Comparison of ENCODE assay signal across 1 cellular context in the genomic region with DNA sequence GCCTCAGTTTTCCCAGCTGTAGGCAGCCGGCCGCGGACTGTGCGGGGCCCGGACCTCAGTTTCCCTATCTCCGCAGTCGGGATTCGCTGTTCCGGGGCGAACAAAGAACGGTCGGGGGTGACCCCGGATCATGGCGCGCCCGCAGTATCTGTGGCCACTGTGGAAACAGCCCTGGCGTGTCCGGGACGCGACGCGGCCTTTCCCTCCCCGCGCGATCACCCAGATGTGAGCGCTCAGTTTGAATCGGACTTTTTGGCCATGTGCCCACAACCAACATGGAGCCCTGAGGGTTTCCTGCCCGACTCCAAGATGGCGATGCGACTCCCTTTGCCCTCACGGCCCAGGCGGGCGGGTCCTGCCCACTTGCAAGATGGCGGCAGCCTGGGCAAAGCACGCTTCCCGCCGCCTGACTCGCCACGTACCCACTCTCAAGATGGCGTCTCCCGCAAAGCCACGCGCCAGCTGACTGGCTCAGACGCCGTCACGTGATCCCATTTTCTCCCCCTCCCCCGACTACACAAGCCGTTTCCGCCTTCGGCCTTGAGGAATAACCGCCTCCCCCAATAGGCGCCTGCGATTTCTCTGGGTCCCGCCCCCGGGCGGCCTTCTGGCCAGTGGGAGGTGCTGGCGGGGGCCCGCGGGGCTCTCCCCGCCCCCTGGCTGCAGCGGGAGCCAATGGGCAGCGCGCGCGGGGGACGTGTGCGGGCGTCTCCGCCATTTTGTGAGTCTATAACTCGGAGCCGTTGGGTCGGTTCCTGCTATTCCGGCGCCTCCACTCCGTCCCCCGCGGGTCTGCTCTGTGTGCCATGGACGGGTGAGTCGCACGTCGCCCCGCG.
A peak's percentile ranks its signal among the peaks of the same experiment; 100 is the strongest.
TF ChIP-seq lines count a peak whose summit lies in the region.

Gene PTBP1 (plus strand): TSS at position 761 of the 836 bp plus-strand sequence. CDS start 46 bp downstream, at position 807.

TF ChIP-seq in K562, 482 proteins besides CTCF, POLR2A, EP300 and RAD21 (continued from another document and continues in another):
- TF ChIP-seq RBM14 (IDR thresholded peaks at IDR 0.05; ENCODE audit: borderline replicate concordance, insufficient read depth, low read depth, low read length) = no peak
- TF ChIP-seq MAFK (IDR thresholded peaks at IDR 0.05; ENCODE audit: low read length) = no peak
- peak; percentile 91 for TF ChIP-seq ZBTB9 (CRISPR knock-in tag; IDR thresholded peaks at IDR 0.05)
- peak; percentile 38; the same call in 1 of the 2 replicates for TF ChIP-seq RUNX1 (IDR thresholded peaks at IDR 0.05; ENCODE audit: low read depth)
- TF ChIP-seq ZNF699 (CRISPR knock-in tag; IDR thresholded peaks at IDR 0.05; ENCODE audit: insufficient replicate concordance) = no peak
- TF ChIP-seq ETV6 (IDR thresholded peaks at IDR 0.05; ENCODE audit: borderline replicate concordance in 1 of 2, low read depth in 2 of 2, low read length in 1 of 2) = 0 out of 4 replicates have a peak, but pooled peaks of 1 of the 2 experiments have one; percentile 27
- TF ChIP-seq ETV6 (CRISPR knock-in tag; IDR thresholded peaks at IDR 0.05; ENCODE audit: borderline replicate concordance) = no peak
- TF ChIP-seq RBM17 (IDR thresholded peaks at IDR 0.05; ENCODE audit: borderline replicate concordance, low read depth, low read length) = no peak
- TF ChIP-seq NCOA2 (IDR thresholded peaks at IDR 0.05; ENCODE audit: partially characterized antibody in 2 of 2) = no peak
- peak; percentile 50 for TF ChIP-seq KDM5B (IDR thresholded peaks at IDR 0.05; ENCODE audit: insufficient replicate concordance, low read depth, low read length)
- peak; percentile 96; the same call in 1 of the 2 replicates for TF ChIP-seq NFRKB (IDR thresholded peaks at IDR 0.05; ENCODE audit: low read depth)
- TF ChIP-seq NR1H2 (CRISPR knock-in tag; IDR thresholded peaks at IDR 0.05) = 0 out of 2 replicates have a peak, but pooled peaks have one; percentile 76
- no peak for TF ChIP-seq TAF15 (IDR thresholded peaks at IDR 0.05; ENCODE audit: low read depth, low read length)
- TF ChIP-seq HIVEP1 (CRISPR knock-in tag; IDR thresholded peaks at IDR 0.05) = no peak
- TF ChIP-seq, protein P1, sequence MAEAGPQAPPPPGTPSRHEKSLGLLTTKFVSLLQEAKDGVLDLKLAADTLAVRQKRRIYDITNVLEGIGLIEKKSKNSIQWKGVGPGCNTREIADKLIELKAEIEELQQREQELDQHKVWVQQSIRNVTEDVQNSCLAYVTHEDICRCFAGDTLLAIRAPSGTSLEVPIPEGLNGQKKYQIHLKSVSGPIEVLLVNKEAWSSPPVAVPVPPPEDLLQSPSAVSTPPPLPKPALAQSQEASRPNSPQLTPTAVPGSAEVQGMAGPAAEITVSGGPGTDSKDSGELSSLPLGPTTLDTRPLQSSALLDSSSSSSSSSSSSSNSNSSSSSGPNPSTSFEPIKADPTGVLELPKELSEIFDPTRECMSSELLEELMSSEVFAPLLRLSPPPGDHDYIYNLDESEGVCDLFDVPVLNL (CRISPR knock-in tag; IDR thresholded peaks at IDR 0.05; ENCODE audit: low read depth) = peak; percentile 93
- TF ChIP-seq BRCA1 (IDR thresholded peaks at IDR 0.05) = no peak
- TF ChIP-seq BRCA1 (CRISPR knock-in tag; IDR thresholded peaks at IDR 0.05) = no peak
- TF ChIP-seq, protein P2, sequence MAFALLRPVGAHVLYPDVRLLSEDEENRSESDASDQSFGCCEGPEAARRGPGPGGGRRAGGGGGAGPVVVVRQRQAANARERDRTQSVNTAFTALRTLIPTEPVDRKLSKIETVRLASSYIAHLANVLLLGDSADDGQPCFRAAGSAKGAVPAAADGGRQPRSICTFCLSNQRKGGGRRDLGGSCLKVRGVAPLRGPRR (CRISPR knock-in tag; IDR thresholded peaks at IDR 0.05) = no peak
- TF ChIP-seq MEF2D (tag; conservative IDR thresholded peaks at IDR 0.05; ENCODE audit: low read depth) = peak; percentile 62
- TF ChIP-seq HDGF (IDR thresholded peaks at IDR 0.05) = no peak
- TF ChIP-seq FIP1L1 (IDR thresholded peaks at IDR 0.05; ENCODE audit: low read depth, low read length, poor library complexity, severe bottlenecking) = peak; percentile 58
- no peak for TF ChIP-seq TEAD2 (tag; IDR thresholded peaks at IDR 0.05)
- no peak for TF ChIP-seq MED1 (CRISPR knock-in tag; IDR thresholded peaks at IDR 0.05; ENCODE audit: borderline replicate concordance)
- TF ChIP-seq ZNF76 (CRISPR knock-in tag; IDR thresholded peaks at IDR 0.05; ENCODE audit: borderline replicate concordance) = no peak
- TF ChIP-seq ZNF384 (IDR thresholded peaks at IDR 0.05; ENCODE audit: low read depth, low read length) = peak; percentile 21; the same call in 1 of the 2 replicates
- no peak for TF ChIP-seq ZNF134 (CRISPR knock-in tag; conservative IDR thresholded peaks at IDR 0.05)
- no peak for TF ChIP-seq CHD1 (IDR thresholded peaks at IDR 0.05; ENCODE audit: low read length)
- TF ChIP-seq POU5F1 (IDR thresholded peaks at IDR 0.05; ENCODE audit: borderline replicate concordance, low read depth, low read length, partially characterized antibody) = no peak
- TF ChIP-seq DPF2 (IDR thresholded peaks at IDR 0.05) = peak; percentile 39; the same call in 1 of the 2 replicates
- no peak for TF ChIP-seq HLTF (IDR thresholded peaks at IDR 0.05)
- no peak for TF ChIP-seq POLR2AphosphoS2 (IDR thresholded peaks at IDR 0.05; ENCODE audit: low read length)
- TF ChIP-seq, protein P3, sequence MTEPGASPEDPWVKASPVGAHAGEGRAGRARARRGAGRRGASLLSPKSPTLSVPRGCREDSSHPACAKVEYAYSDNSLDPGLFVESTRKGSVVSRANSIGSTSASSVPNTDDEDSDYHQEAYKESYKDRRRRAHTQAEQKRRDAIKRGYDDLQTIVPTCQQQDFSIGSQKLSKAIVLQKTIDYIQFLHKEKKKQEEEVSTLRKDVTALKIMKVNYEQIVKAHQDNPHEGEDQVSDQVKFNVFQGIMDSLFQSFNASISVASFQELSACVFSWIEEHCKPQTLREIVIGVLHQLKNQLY (CRISPR knock-in tag; conservative IDR thresholded peaks at IDR 0.05) = no peak
- TF ChIP-seq PHB2 (IDR thresholded peaks at IDR 0.05; ENCODE audit: low read depth) = no peak
- TF ChIP-seq MAFF (IDR thresholded peaks at IDR 0.05; ENCODE audit: low read length) = no peak
- TF ChIP-seq PRPF4 (IDR thresholded peaks at IDR 0.05; ENCODE audit: insufficient read depth, low read depth, low read length, poor library complexity, severe bottlenecking) = peak; percentile 77
- TF ChIP-seq NFE2 (IDR thresholded peaks at IDR 0.05; ENCODE audit: low read depth) = no peak
- TF ChIP-seq PTRF (tag; IDR thresholded peaks at IDR 0.05) = no peak
- TF ChIP-seq ZNF586 (CRISPR knock-in tag; conservative IDR thresholded peaks at IDR 0.05) = no peak
- no peak for TF ChIP-seq FUS (optimal IDR thresholded peaks at IDR 0.05; ENCODE audit: low read depth, low read length)
- TF ChIP-seq ZBTB2 (IDR thresholded peaks at IDR 0.05) = peak; percentile 73
- no peak for TF ChIP-seq NR0B1 (IDR thresholded peaks at IDR 0.05; ENCODE audit: partially characterized antibody)
- peak; percentile 57 for TF ChIP-seq HNRNPLL (IDR thresholded peaks at IDR 0.05; ENCODE audit: low read depth, low read length, poor library complexity, severe bottlenecking)
- no peak for TF ChIP-seq YBX1 (IDR thresholded peaks at IDR 0.05)
- 0 out of 2 replicates have a peak, but pooled peaks have one; percentile 38 for TF ChIP-seq SIN3B (IDR thresholded peaks at IDR 0.05; ENCODE audit: low read depth)
- no peak for TF ChIP-seq NFXL1 (CRISPR knock-in tag; IDR thresholded peaks at IDR 0.05)
- no peak for TF ChIP-seq ZNF830 (CRISPR knock-in tag; IDR thresholded peaks at IDR 0.05)
- no peak; the same call in 1 of the 2 replicates for TF ChIP-seq CBFA2T3 (IDR thresholded peaks at IDR 0.05)
- TF ChIP-seq ZC3H8 (IDR thresholded peaks at IDR 0.05) = no peak
- peak; percentile 70 for TF ChIP-seq DACH1 (IDR thresholded peaks at IDR 0.05; ENCODE audit: partially characterized antibody)
- TF ChIP-seq CHD2 (IDR thresholded peaks at IDR 0.05; ENCODE audit: low read depth, low read length) = peak; percentile 83
- peak; percentile 40; the same call in 1 of the 2 replicates for TF ChIP-seq ZBED1 (IDR thresholded peaks at IDR 0.05)
